ENCODE assay signal across 20 cellular contexts in genomic region chr2:8329660-8330622, GRCh38.
DNase-seq lines count a peak whose midpoint lies in the region; ATAC-seq and TF ChIP-seq lines count a peak whose summit lies in the region.
"Had no signal": no experiment of that assay in that cellular context is flagged by ENCODE, and none has a peak within 500 bp of the region (broad histone marks: within the 10 kb centered on the region; RNA-seq: fewer than 3 reads in every experiment).

No MANE protein-coding gene starts in this region.

- peaks cover 5 to 22% (median 18%) of the 10 kb centered on the region in 4 donors for H3K4me1 Mint-ChIP-seq in CD4-positive, CD25-positive, alpha-beta regulatory T cell

- peak overlapping the region in 1 of 3 donors; percentile 33 for H3K27ac Mint-ChIP-seq in CD4-positive, CD25-positive, alpha-beta regulatory T cell
- H3K27ac Mint-ChIP-seq in activated naive CD4-positive, alpha-beta T cell treated with anti-CD3 and anti-CD28 coated beads, Interleukin-2, amount 50 U/mL, for 72 hours = no peak overlapping the region
- H3K27ac Mint-ChIP-seq: activated naive CD4-positive, alpha-beta T cell treated with anti-CD3 and anti-CD28 coated beads, Interleukin-2, amount 50 U/mL, for 24 hours had no signal

- DNase-seq in A673 (ENCODE audit: low spot score) (peak; percentile 21), WERI-Rb-1 (peak; percentile 60), kidney epithelial cell (ENCODE audit: low read depth) (no peak), glomerular visceral epithelial cell (ENCODE audit: extremely low spot score) (no peak), iPS-NIHi11 (ENCODE audit: low spot score) (no peak)
- no peak for DNase-seq in CD4-positive, CD25-positive, alpha-beta regulatory T cell
- no peak for DNase-seq in activated naive CD4-positive, alpha-beta T cell treated with anti-CD3 and anti-CD28 coated beads, Interleukin-2, amount 50 U/mL, for 72 hours (ENCODE audit: low spot score in 2 of 2)
- DNase-seq: activated T-cell treated with anti-CD3 and anti-CD28 coated beads for 4 hours, BE2C, brain microvascular endothelial cell, left colon, NCI-H2171, NCI-H774, small intestine, trophoblast cell had no signal

- H3K9me3 Mint-ChIP-seq in CD4-positive, CD25-positive, alpha-beta regulatory T cell = peaks cover 0 to 2% (median 0%) of the 10 kb centered on the region in 7 donors
- H3K9me3 Mint-ChIP-seq in activated naive CD4-positive, alpha-beta T cell treated with anti-CD3 and anti-CD28 coated beads, Interleukin-2, amount 50 U/mL, for 72 hours = peaks cover 0 to 4% of the 10 kb centered on the region in 2 donors
- H3K9me3 Mint-ChIP-seq: activated naive CD4-positive, alpha-beta T cell treated with anti-CD3 and anti-CD28 coated beads, Interleukin-2, amount 50 U/mL, for 24 hours had no signal

- POLR2A ChIA-PET in A673 (lab: Charles Lee; ENCODE audit: low non-redundant PET) = no interaction called here

- CTCF ChIA-PET in A673 (lab: Charles Lee) = no interaction called here

- H3K36me3 ChIP-seq in A673 (ENCODE audit: insufficient read depth, low read length, poor library complexity, severe bottlenecking) = no peaks in the 10 kb centered on the region
- H3K36me3 ChIP-seq in CD4-positive, CD25-positive, alpha-beta regulatory T cell (ENCODE audit: control insufficient read depth, insufficient read depth, low read length) = no peaks in the 10 kb centered on the region
- H3K36me3 ChIP-seq in WERI-Rb-1 = no peaks in the 10 kb centered on the region
- no peaks in the 10 kb centered on the region for H3K36me3 ChIP-seq in kidney epithelial cell (ENCODE audit: control insufficient read depth, insufficient read depth, low read length)
- H3K36me3 ChIP-seq: BE2C, brain microvascular endothelial cell had no signal

- intact Hi-C loops in A673 (cut with micrococcal nuclease; ENCODE audit: unreplicated experiment) = no loop called here

- H3K4me3 ChIP-seq in A673 (ENCODE audit: low read depth, low read length, poor library complexity, severe bottlenecking) (no peak overlapping the region), WERI-Rb-1 (ENCODE audit: low read depth, low read length) (no peak overlapping the region), kidney epithelial cell (ENCODE audit: low read depth, low read length) (no peak overlapping the region)
- H3K4me3 ChIP-seq in CD4-positive, CD25-positive, alpha-beta regulatory T cell (ENCODE audit: low read depth, low read length) = peak overlapping the region; percentile 31
- H3K4me3 ChIP-seq: hepatocyte had no signal

- no peak for ATAC-seq in CD4-positive, CD25-positive, alpha-beta regulatory T cell (ENCODE audit: low read depth in 2 of 2)
- ATAC-seq in activated naive CD4-positive, alpha-beta T cell treated with anti-CD3 and anti-CD28 coated beads, Interleukin-2, amount 50 U/mL, for 72 hours = no peak
- ATAC-seq in GM21390 (IDR thresholded peaks at IDR 0.05; ENCODE audit: unreplicated experiment) = no peak
- ATAC-seq: activated CD4-positive, CD25-positive, alpha-beta regulatory T cell treated with anti-CD3 and anti-CD28 coated beads, Interleukin-2, amount 50 U/mL, for 24 hours; left colon had no signal

- H3K9me3 ChIP-seq in A673 (ENCODE audit: low read depth, low read length, poor library complexity, severe bottlenecking) (no peaks in the 10 kb centered on the region), WERI-Rb-1 (ENCODE audit: severe bottlenecking) (no peaks in the 10 kb centered on the region)
- H3K9me3 ChIP-seq in CD4-positive, CD25-positive, alpha-beta regulatory T cell (ENCODE audit: control insufficient read depth in 2 of 2, low read length in 2 of 2) = no peaks in the 10 kb centered on the region

- H3K27me3 ChIP-seq in A673 (replicated peaks; ENCODE audit: insufficient read depth, low read depth, low read length, poor library complexity) (no peaks in the 10 kb centered on the region), WERI-Rb-1 (ENCODE audit: insufficient read depth, low read depth, severe bottlenecking) (no peaks in the 10 kb centered on the region), kidney epithelial cell (ENCODE audit: control insufficient read depth, insufficient read depth, low read length) (no peaks in the 10 kb centered on the region)
- H3K27me3 ChIP-seq in CD4-positive, CD25-positive, alpha-beta regulatory T cell (ENCODE audit: control insufficient read depth, insufficient read depth, low read length) = no peaks in the 10 kb centered on the region
- H3K27me3 ChIP-seq: BE2C, brain microvascular endothelial cell, hepatocyte had no signal

- TF ChIP-seq CTCF in A673 (conservative IDR thresholded peaks at IDR 0.05; ENCODE audit: low read depth, low read length) (0 out of 2 replicates have a peak, but pooled peaks have one; percentile 19), WERI-Rb-1 (IDR thresholded peaks at IDR 0.05; ENCODE audit: low read depth, low read length) (peak; percentile 45), kidney epithelial cell (IDR thresholded peaks at IDR 0.05; ENCODE audit: insufficient read depth, low read length, poor library complexity, severe bottlenecking) (peak; percentile 20)

- no TSS peak for BruUV-seq in A673 (replicated peaks; lab: Mats Ljungman, UMichigan)

- no peak overlapping the region for H3K4me3 Mint-ChIP-seq in CD4-positive, CD25-positive, alpha-beta regulatory T cell
- H3K4me3 Mint-ChIP-seq: activated naive CD4-positive, alpha-beta T cell treated with anti-CD3 and anti-CD28 coated beads, Interleukin-2, amount 50 U/mL, for 24 hours had no signal

- H3K4me1 ChIP-seq in A673 (ENCODE audit: insufficient read depth, low read length, poor library complexity, severe bottlenecking) = peaks cover 8% of the 10 kb centered on the region
- peaks cover 23% of the 10 kb centered on the region for H3K4me1 ChIP-seq in CD4-positive, CD25-positive, alpha-beta regulatory T cell (ENCODE audit: control insufficient read depth, insufficient read depth, low read length, poor library complexity, severe bottlenecking)
- H3K4me1 ChIP-seq: parathyroid adenoma had no signal

- H3K27me3 Mint-ChIP-seq in CD4-positive, CD25-positive, alpha-beta regulatory T cell = no peaks in the 10 kb centered on the region
- H3K27me3 Mint-ChIP-seq: activated naive CD4-positive, alpha-beta T cell treated with anti-CD3 and anti-CD28 coated beads, Interleukin-2, amount 50 U/mL, for 24 hours had no signal

- no peaks in the 10 kb centered on the region for H3K36me3 Mint-ChIP-seq in CD4-positive, CD25-positive, alpha-beta regulatory T cell
- peaks cover 0 to 5% of the 10 kb centered on the region in 2 donors for H3K36me3 Mint-ChIP-seq in activated naive CD4-positive, alpha-beta T cell treated with anti-CD3 and anti-CD28 coated beads, Interleukin-2, amount 50 U/mL, for 72 hours
- H3K36me3 Mint-ChIP-seq: activated naive CD4-positive, alpha-beta T cell treated with anti-CD3 and anti-CD28 coated beads, Interleukin-2, amount 50 U/mL, for 24 hours had no signal

- H3K27ac ChIP-seq in A673 (ENCODE audit: low read depth, low read length, poor library complexity, severe bottlenecking) = no peak overlapping the region
- no peak overlapping the region for H3K27ac ChIP-seq in CD4-positive, CD25-positive, alpha-beta regulatory T cell (ENCODE audit: insufficient read depth, low read length, poor library complexity, severe bottlenecking)
- H3K27ac ChIP-seq in WERI-Rb-1 = no peak overlapping the region
- H3K27ac ChIP-seq: brain microvascular endothelial cell, hepatocyte, parathyroid adenoma had no signal

Comparison
In these comparisons a context has a peak if more than half of its experiments do, and no peak if none do; other contexts are left out.
1. DNase-seq: peak in A673 (single experiment) and WERI-Rb-1 (single experiment); none in CD4-positive, CD25-positive, alpha-beta regulatory T cell (0 of 3), kidney epithelial cell (single experiment), activated naive CD4-positive, alpha-beta T cell treated with anti-CD3 and anti-CD28 coated beads, Interleukin-2, amount 50 U/mL, for 72 hours (0 of 2), glomerular visceral epithelial cell (single experiment) and iPS-NIHi11 (single experiment).
2. Peak in every context shown above with its lines, with median percentiles within 50 percentile points of each other: CTCF ChIP-seq.